Comparison of ENCODE assay signal across 13 cellular contexts in genomic region chr1:178941849-178942248, GRCh38.
A peak's percentile ranks its signal among the peaks of the same experiment; 100 is the strongest.
DNase-seq lines count a peak whose midpoint lies in the region; TF ChIP-seq lines count a peak whose summit lies in the region.
"Had no signal": no experiment of that assay in that cellular context is flagged by ENCODE, and none has a peak within 500 bp of the region (broad histone marks: within the 10 kb centered on the region; RNA-seq: fewer than 3 reads in every experiment).

No MANE protein-coding gene starts in this region.

- H3K4me3 ChIP-seq in coronary artery, result no peak overlapping the region
- H3K4me3 ChIP-seq: vagina had no signal

- DNase-seq in LHCN-M2 (ENCODE audit: low read depth) (peak; percentile 41), coronary artery (ENCODE audit: low spot score) (peak; percentile 73), mesenteric fat pad (ENCODE audit: low spot score) (peak; percentile 86), stromal cell of bone marrow (ENCODE audit: low read depth) (peak; percentile 15), D341Med (ENCODE audit: low spot score) (no peak), NCI-H1417 treated with DMSO at 0.1 percent for 48 hours (lab: John Stamatoyannopoulos, UW) (no peak), NCI-H1048 (lab: John Stamatoyannopoulos, UW) (no peak)
- DNase-seq: aorta; CD8-positive, alpha-beta memory T cell; effector CD4-positive, alpha-beta T cell; NCI-H510A treated with DMSO at 0.1 percent for 48 hours; substantia nigra had no signal

- TF ChIP-seq CTCF in coronary artery (IDR thresholded peaks at IDR 0.05), result no peak

- H3K27ac ChIP-seq in coronary artery, result peak overlapping the region in 1 of 2 donors; percentile 0
- H3K27ac ChIP-seq: vagina had no signal

Comparison
In these comparisons a context has a peak if more than half of its experiments do, and no peak if none do; other contexts are left out.
1. DNase-seq: peak in LHCN-M2 (single experiment), coronary artery (single experiment), mesenteric fat pad (single experiment) and stromal cell of bone marrow (single experiment); none in D341Med (single experiment), NCI-H1417 treated with DMSO at 0.1 percent for 48 hours (single experiment) and NCI-H1048 (single experiment).